ENCODE assay signal across 20 cellular contexts in the genomic region with DNA sequence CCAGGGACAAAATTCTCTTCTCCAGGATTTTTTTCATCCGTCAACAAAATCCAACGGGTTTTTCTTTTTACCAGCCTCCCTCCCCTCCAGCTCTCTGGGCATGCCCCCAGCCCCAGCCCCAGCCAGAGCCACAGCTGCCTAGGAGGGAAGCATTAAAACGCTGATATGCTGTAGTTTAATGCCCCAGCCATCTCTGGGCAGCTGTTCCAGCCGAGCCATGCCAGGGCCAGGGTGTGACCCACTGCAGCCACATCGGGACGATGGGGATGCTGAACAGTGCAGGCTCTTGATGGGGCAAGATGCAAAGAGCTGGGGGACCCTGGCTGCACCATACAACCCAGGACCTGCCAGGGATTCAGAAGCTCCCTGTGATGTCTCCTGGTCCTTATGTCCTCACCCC. TPM values are rescaled to one million over a fixed set of nuclear protein-coding genes. Genes with fewer than 3 reads are reported as not detected.
DNase-seq lines count a peak whose midpoint lies in the region; ATAC-seq and TF ChIP-seq lines count a peak whose summit lies in the region.
"Had no signal": no experiment of that assay in that cellular context is flagged by ENCODE, and none has a peak within 500 bp of the region (broad histone marks: within the 10 kb centered on the region; RNA-seq: fewer than 3 reads in every experiment).

No MANE protein-coding gene starts in this region.

- no peaks in the 10 kb centered on the region for H3K9me3 Mint-ChIP-seq in activated CD4-positive, alpha-beta memory T cell treated with anti-CD3 and anti-CD28 coated beads, Interleukin-2, amount 10 ng/mL, durations not matched to agents 7 days and 5 days
- H3K9me3 Mint-ChIP-seq: effector memory CD8-positive, alpha-beta T cell; immature natural killer cell; T-cell had no signal

- H3K27ac ChIP-seq in AG04450 (ENCODE audit: low read depth, low read length) (peak overlapping the region; percentile 57), angular gyrus (ENCODE audit: low read depth, low read length) (peak overlapping the region; percentile 42), left ventricle myocardium inferior (replicated peaks) (peak overlapping the region; percentile 77), ovary (no peak overlapping the region)
- H3K27ac ChIP-seq: pancreas had no signal

- peaks cover 52% of the 10 kb centered on the region for H3K4me1 ChIP-seq in left ventricle myocardium inferior
- H3K4me1 ChIP-seq in ovary (ENCODE audit: insufficient read depth): peaks cover 8% of the 10 kb centered on the region
- H3K4me1 ChIP-seq: pancreas had no signal

- H3K36me3 ChIP-seq in left ventricle myocardium inferior (no peaks in the 10 kb centered on the region), ovary (no peaks in the 10 kb centered on the region)
- H3K36me3 ChIP-seq: breast epithelium, pancreas had no signal

- ATAC-seq in GM18867 (IDR thresholded peaks at IDR 0.05; ENCODE audit: unreplicated experiment): no peak
- no peak for ATAC-seq in HG03175 (IDR thresholded peaks at IDR 0.05; ENCODE audit: unreplicated experiment)
- no peak for ATAC-seq in GM21619 (IDR thresholded peaks at IDR 0.05; ENCODE audit: unreplicated experiment)
- ATAC-seq: effector memory CD8-positive, alpha-beta T cell; Panc1; T-cell had no signal

- H3K27ac Mint-ChIP-seq in activated CD4-positive, alpha-beta memory T cell treated with anti-CD3 and anti-CD28 coated beads, Interleukin-2, amount 10 ng/mL, durations not matched to agents 7 days and 5 days: no peak overlapping the region
- H3K27ac Mint-ChIP-seq: effector memory CD8-positive, alpha-beta T cell; immature natural killer cell; memory B cell; T-cell had no signal

- intact Hi-C loops in left ventricle myocardium inferior (cut with micrococcal nuclease): no loop called here
- intact Hi-C loops in ovary (cut with DNase I): no loop called here

- no peaks in the 10 kb centered on the region for H3K4me1 Mint-ChIP-seq in activated CD4-positive, alpha-beta memory T cell treated with anti-CD3 and anti-CD28 coated beads, Interleukin-2, amount 10 ng/mL, durations not matched to agents 7 days and 5 days
- H3K4me1 Mint-ChIP-seq: memory B cell, T-cell had no signal

- peaks cover 2% of the 10 kb centered on the region for H3K27me3 Mint-ChIP-seq in activated CD4-positive, alpha-beta memory T cell treated with anti-CD3 and anti-CD28 coated beads, Interleukin-2, amount 10 ng/mL, durations not matched to agents 7 days and 5 days
- H3K27me3 Mint-ChIP-seq: memory B cell had no signal

- CTCF ChIA-PET in AG04450 (lab: Charles Lee): interaction anchor here (1.5 kb wide), 1 partner anchor 263 kb away, joined by 5 read pairs; no protein-coding TSS in a partner anchor
- CTCF ChIA-PET in activated CD4-positive, alpha-beta memory T cell treated with anti-CD3 and anti-CD28 coated beads, Interleukin-2, amount 10 ng/mL, durations not matched to agents 7 days and 5 days (lab: Charles Lee): no interaction called here

- H3K9me3 ChIP-seq in AG04450 (ENCODE audit: control insufficient read depth, insufficient read depth, low read length) (no peaks in the 10 kb centered on the region; the same call in 1 of the 2 replicates), left ventricle myocardium inferior (replicated peaks) (no peaks in the 10 kb centered on the region), ovary (no peaks in the 10 kb centered on the region)
- H3K9me3 ChIP-seq: breast epithelium, pancreas had no signal

- no peak overlapping the region for H3K4me3 Mint-ChIP-seq in activated CD4-positive, alpha-beta memory T cell treated with anti-CD3 and anti-CD28 coated beads, Interleukin-2, amount 10 ng/mL, durations not matched to agents 7 days and 5 days
- H3K4me3 Mint-ChIP-seq: effector memory CD8-positive, alpha-beta T cell; immature natural killer cell; memory B cell; T-cell had no signal

- POLR2A ChIA-PET in AG04450 (lab: Yijun Ruan, JAX): interaction anchor here (1.3 kb wide), 1 partner anchor 9 kb away, joined by 4 read pairs; no protein-coding TSS in a partner anchor
- POLR2A ChIA-PET in activated CD4-positive, alpha-beta memory T cell treated with anti-CD3 and anti-CD28 coated beads, Interleukin-2, amount 10 ng/mL, durations not matched to agents 7 days and 5 days (lab: Charles Lee): no interaction called here

- H3K27me3 ChIP-seq in AG04450 (ENCODE audit: control insufficient read depth, insufficient read depth, low read length) (no peaks in the 10 kb centered on the region), left ventricle myocardium inferior (ENCODE audit: low read depth) (peaks cover 19% of the 10 kb centered on the region), ovary (no peaks in the 10 kb centered on the region)
- H3K27me3 ChIP-seq: breast epithelium, pancreas had no signal

- no peaks in the 10 kb centered on the region for H3K36me3 Mint-ChIP-seq in activated CD4-positive, alpha-beta memory T cell treated with anti-CD3 and anti-CD28 coated beads, Interleukin-2, amount 10 ng/mL, durations not matched to agents 7 days and 5 days (ENCODE audit: low read depth)
- H3K36me3 Mint-ChIP-seq: memory B cell, T-cell had no signal

- DNase-seq in AG04450 (ENCODE audit: low read depth, low spot score) (no peak), left ventricle myocardium inferior (no peak), ovary (no peak)
- DNase-seq in activated CD4-positive, alpha-beta memory T cell treated with anti-CD3 and anti-CD28 coated beads, Interleukin-2, amount 10 ng/mL, durations not matched to agents 7 days and 5 days: no peak
- DNase-seq: activated CD8-positive, alpha-beta memory T cell treated with anti-CD3 and anti-CD28 coated beads, Interleukin-2, amount 50 U/mL, for 4 hours; activated naive CD4-positive, alpha-beta T cell treated with anti-CD3 and anti-CD28 coated beads, Interleukin-2, amount 50 U/mL, for 16 hours; DMS 273 treated with DMSO at 0.1 percent for 48 hours; effector memory CD8-positive, alpha-beta T cell; foreskin melanocyte; immature natural killer cell; pancreas; stimulated activated CD4-positive, alpha-beta T cell treated with anti-CD3 and anti-CD28 coated beads, Interleukin-15, amount 100 ng/mL, for 24 hours; T-cell had no signal

- H3K4me3 ChIP-seq in AG04450 (ENCODE audit: low read depth, low read length) (no peak overlapping the region), left ventricle myocardium inferior (peak overlapping the region; percentile 33), ovary (peak overlapping the region; percentile 19)
- H3K4me3 ChIP-seq: pancreas had no signal

- TF ChIP-seq EP300 in ovary (IDR thresholded peaks at IDR 0.05): no peak

- 42 to 46% (median 43%) methylated on average over 6 of the region's 6 CpGs for WGBS in ovary, 3 donors

- no peak for TF ChIP-seq POLR2A in ovary (IDR thresholded peaks at IDR 0.05)

- TF ChIP-seq CTCF in AG04450 (IDR thresholded peaks at IDR 0.05; ENCODE audit: low read depth, low read length): no peak
- TF ChIP-seq CTCF in left ventricle myocardium inferior (IDR thresholded peaks at IDR 0.05; ENCODE audit: borderline replicate concordance): no peak
- no peak for TF ChIP-seq CTCF in ovary (IDR thresholded peaks at IDR 0.05)

RNA-seq across cellular contexts. Expression of a gene that starts 32.1 kb away (rescaled TPM):
- polyA plus RNA-seq in AG04450 (2011; rRNA removed): 10.9 and 15.4 TPM in 2 replicates
- polyA minus RNA-seq in AG04450 (2011; rRNA and poly(A)+ RNA removed): 28.1 and 30.6 TPM in 2 replicates
- total RNA-seq in left ventricle myocardium inferior: 2.9 TPM
- total RNA-seq in ovary: 100 to 1,000 TPM in 1 of 7 donors, 10 to 100 TPM in 6; 24.8 to 107 (median 76.2) TPM
- polyA plus RNA-seq in ovary: 10 to 100 TPM; 23.3 to 28.0 TPM
- total RNA-seq in activated CD4-positive, alpha-beta memory T cell treated with anti-CD3 and anti-CD28 coated beads, Interleukin-2, amount 10 ng/mL, durations not matched to agents 7 days and 5 days: 1 to 10 TPM; 3.0 to 4.2 TPM

Comparison
In these comparisons a context has a peak if more than half of its experiments do, and no peak if none do; other contexts are left out.
1. H3K27ac ChIP-seq: peak in AG04450 (single experiment), angular gyrus (single experiment) and left ventricle myocardium inferior (single experiment); none in ovary (0 of 2).